ENCODE assay signal across 1 cellular context in the genomic region with DNA sequence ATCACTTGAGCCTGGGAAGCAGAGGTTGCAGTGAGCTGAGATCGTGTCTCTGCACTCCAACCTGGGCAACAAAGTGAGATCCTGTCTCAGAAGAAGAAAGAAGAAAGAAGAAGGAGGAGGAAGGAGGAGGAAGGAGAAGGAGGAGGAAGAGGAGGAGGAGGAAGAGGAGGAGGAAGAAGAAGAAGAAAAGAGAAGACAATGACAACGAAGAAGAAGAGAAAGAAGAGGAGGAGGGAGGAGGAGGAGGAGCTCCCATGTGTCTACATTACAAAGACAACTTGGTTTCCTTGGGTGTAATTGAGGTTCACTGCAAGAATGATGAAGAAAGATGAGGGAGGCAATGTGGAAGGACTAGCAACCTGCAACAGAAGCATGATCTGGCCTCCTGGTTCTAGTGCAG.
TF ChIP-seq lines count a peak whose summit lies in the region.

No MANE protein-coding gene starts in this region.

TF ChIP-seq in IMR-90, 13 proteins besides CTCF, POLR2A, EP300 and RAD21 (continued from another document):
- TF ChIP-seq, protein P1, sequence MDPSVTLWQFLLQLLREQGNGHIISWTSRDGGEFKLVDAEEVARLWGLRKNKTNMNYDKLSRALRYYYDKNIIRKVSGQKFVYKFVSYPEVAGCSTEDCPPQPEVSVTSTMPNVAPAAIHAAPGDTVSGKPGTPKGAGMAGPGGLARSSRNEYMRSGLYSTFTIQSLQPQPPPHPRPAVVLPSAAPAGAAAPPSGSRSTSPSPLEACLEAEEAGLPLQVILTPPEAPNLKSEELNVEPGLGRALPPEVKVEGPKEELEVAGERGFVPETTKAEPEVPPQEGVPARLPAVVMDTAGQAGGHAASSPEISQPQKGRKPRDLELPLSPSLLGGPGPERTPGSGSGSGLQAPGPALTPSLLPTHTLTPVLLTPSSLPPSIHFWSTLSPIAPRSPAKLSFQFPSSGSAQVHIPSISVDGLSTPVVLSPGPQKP (IDR thresholded peaks at IDR 0.05; ENCODE audit: borderline replicate concordance, low read depth, low read length): no peak
- TF ChIP-seq NFE2L2 (IDR thresholded peaks at IDR 0.05; ENCODE audit: low read depth, low read length) (no peak), RCOR1 (IDR thresholded peaks at IDR 0.05; ENCODE audit: insufficient replicate concordance, low read length) (no peak), FOS (IDR thresholded peaks at IDR 0.05; ENCODE audit: low read depth, low read length) (no peak), SMC3 (IDR thresholded peaks at IDR 0.05; ENCODE audit: low read depth, low read length) (no peak), CHD1 (IDR thresholded peaks at IDR 0.05; ENCODE audit: low read depth, low read length) (no peak), MAZ (IDR thresholded peaks at IDR 0.05; ENCODE audit: borderline replicate concordance, low read depth, low read length) (no peak)
